1 cellular context compared by ENCODE assay signal in genomic region chr1:31955917-31956736, GRCh38.
TF ChIP-seq lines count a peak whose summit lies in the region.

No MANE protein-coding gene starts in this region.

TF ChIP-seq in K562, 482 proteins besides CTCF, POLR2A, EP300 and RAD21 (continued from another document and continues in another):
- TF ChIP-seq GTF2B (IDR thresholded peaks at IDR 0.05; ENCODE audit: extremely low read depth, insufficient read length), result no peak
- TF ChIP-seq HNRNPL (IDR thresholded peaks at IDR 0.05; ENCODE audit: low read depth, low read length), result no peak
- TF ChIP-seq, protein P1, sequence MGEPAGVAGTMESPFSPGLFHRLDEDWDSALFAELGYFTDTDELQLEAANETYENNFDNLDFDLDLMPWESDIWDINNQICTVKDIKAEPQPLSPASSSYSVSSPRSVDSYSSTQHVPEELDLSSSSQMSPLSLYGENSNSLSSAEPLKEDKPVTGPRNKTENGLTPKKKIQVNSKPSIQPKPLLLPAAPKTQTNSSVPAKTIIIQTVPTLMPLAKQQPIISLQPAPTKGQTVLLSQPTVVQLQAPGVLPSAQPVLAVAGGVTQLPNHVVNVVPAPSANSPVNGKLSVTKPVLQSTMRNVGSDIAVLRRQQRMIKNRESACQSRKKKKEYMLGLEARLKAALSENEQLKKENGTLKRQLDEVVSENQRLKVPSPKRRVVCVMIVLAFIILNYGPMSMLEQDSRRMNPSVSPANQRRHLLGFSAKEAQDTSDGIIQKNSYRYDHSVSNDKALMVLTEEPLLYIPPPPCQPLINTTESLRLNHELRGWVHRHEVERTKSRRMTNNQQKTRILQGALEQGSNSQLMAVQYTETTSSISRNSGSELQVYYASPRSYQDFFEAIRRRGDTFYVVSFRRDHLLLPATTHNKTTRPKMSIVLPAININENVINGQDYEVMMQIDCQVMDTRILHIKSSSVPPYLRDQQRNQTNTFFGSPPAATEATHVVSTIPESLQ (CRISPR knock-in tag; IDR thresholded peaks at IDR 0.05), result peak; percentile 74; the same call in 1 of the 2 replicates
- TF ChIP-seq ZFP91 (CRISPR knock-in tag; IDR thresholded peaks at IDR 0.05), result no peak
- TF ChIP-seq TAF1 (IDR thresholded peaks at IDR 0.05; ENCODE audit: control insufficient read depth, extremely low read depth, insufficient read depth, low read length, severe bottlenecking), result peak; percentile 66
- no peak for TF ChIP-seq RBM15 (IDR thresholded peaks at IDR 0.05; ENCODE audit: insufficient read depth, low read length)
- peak; percentile 33; the same call in 1 of the 2 replicates for TF ChIP-seq ELF4 (CRISPR knock-in tag; IDR thresholded peaks at IDR 0.05)
- peak; percentile 46 for TF ChIP-seq SMAD1 (IDR thresholded peaks at IDR 0.05; ENCODE audit: low read depth, low read length, partially characterized antibody)
- TF ChIP-seq U2AF2 (optimal IDR thresholded peaks at IDR 0.05; ENCODE audit: low read depth, low read length), result no peak
- TF ChIP-seq RAD51 (IDR thresholded peaks at IDR 0.05; ENCODE audit: borderline replicate concordance, low read depth), result no peak
- TF ChIP-seq, protein P2, sequence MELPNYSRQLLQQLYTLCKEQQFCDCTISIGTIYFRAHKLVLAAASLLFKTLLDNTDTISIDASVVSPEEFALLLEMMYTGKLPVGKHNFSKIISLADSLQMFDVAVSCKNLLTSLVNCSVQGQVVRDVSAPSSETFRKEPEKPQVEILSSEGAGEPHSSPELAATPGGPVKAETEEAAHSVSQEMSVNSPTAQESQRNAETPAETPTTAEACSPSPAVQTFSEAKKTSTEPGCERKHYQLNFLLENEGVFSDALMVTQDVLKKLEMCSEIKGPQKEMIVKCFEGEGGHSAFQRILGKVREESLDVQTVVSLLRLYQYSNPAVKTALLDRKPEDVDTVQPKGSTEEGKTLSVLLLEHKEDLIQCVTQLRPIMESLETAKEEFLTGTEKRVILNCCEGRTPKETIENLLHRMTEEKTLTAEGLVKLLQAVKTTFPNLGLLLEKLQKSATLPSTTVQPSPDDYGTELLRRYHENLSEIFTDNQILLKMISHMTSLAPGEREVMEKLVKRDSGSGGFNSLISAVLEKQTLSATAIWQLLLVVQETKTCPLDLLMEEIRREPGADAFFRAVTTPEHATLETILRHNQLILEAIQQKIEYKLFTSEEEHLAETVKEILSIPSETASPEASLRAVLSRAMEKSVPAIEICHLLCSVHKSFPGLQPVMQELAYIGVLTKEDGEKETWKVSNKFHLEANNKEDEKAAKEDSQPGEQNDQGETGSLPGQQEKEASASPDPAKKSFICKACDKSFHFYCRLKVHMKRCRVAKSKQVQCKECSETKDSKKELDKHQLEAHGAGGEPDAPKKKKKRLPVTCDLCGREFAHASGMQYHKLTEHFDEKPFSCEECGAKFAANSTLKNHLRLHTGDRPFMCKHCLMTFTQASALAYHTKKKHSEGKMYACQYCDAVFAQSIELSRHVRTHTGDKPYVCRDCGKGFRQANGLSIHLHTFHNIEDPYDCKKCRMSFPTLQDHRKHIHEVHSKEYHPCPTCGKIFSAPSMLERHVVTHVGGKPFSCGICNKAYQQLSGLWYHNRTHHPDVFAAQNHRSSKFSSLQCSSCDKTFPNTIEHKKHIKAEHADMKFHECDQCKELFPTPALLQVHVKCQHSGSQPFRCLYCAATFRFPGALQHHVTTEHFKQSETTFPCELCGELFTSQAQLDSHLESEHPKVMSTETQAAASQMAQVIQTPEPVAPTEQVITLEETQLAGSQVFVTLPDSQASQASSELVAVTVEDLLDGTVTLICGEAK (IDR thresholded peaks at IDR 0.05), result peak; percentile 65
- TF ChIP-seq, protein P2 (CRISPR knock-in tag; IDR thresholded peaks at IDR 0.05), result no peak
- TF ChIP-seq, protein P3, sequence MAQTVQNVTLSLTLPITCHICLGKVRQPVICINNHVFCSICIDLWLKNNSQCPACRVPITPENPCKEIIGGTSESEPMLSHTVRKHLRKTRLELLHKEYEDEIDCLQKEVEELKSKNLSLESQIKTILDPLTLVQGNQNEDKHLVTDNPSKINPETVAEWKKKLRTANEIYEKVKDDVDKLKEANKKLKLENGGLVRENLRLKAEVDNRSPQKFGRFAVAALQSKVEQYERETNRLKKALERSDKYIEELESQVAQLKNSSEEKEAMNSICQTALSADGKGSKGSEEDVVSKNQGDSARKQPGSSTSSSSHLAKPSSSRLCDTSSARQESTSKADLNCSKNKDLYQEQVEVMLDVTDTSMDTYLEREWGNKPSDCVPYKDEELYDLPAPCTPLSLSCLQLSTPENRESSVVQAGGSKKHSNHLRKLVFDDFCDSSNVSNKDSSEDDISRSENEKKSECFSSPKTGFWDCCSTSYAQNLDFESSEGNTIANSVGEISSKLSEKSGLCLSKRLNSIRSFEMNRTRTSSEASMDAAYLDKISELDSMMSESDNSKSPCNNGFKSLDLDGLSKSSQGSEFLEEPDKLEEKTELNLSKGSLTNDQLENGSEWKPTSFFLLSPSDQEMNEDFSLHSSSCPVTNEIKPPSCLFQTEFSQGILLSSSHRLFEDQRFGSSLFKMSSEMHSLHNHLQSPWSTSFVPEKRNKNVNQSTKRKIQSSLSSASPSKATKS (CRISPR knock-in tag; IDR thresholded peaks at IDR 0.05), result no peak
- TF ChIP-seq MXD1 (CRISPR knock-in tag; IDR thresholded peaks at IDR 0.05; ENCODE audit: borderline replicate concordance, poor library complexity, severe bottlenecking), result no peak
- TF ChIP-seq ZNF77 (CRISPR knock-in tag; IDR thresholded peaks at IDR 0.05), result no peak
- peak; percentile 53; the same call in 1 of the 2 replicates for TF ChIP-seq TCFL5 (CRISPR knock-in tag; conservative IDR thresholded peaks at IDR 0.05)
- TF ChIP-seq DNMT1 (IDR thresholded peaks at IDR 0.05), result peak; percentile 89; the same call in 1 of the 2 replicates
- TF ChIP-seq COPS2 (conservative IDR thresholded peaks at IDR 0.05), result no peak
- TF ChIP-seq ETS1 (conservative IDR thresholded peaks at IDR 0.05; ENCODE audit: control insufficient read depth, low read depth, low read length), result 0 out of 2 replicates have a peak, but pooled peaks have one; percentile 36
- TF ChIP-seq TEAD4 (IDR thresholded peaks at IDR 0.05; ENCODE audit: low read length), result peak; percentile 71
- no peak for TF ChIP-seq TEAD4 (CRISPR knock-in tag; IDR thresholded peaks at IDR 0.05; ENCODE audit: borderline replicate concordance)
- no peak for TF ChIP-seq ZNF280B (CRISPR knock-in tag; IDR thresholded peaks at IDR 0.05)
- TF ChIP-seq THRAP3 (IDR thresholded peaks at IDR 0.05; ENCODE audit: borderline replicate concordance), result no peak; the same call in 1 of the 2 replicates
- TF ChIP-seq POLR2B (IDR thresholded peaks at IDR 0.05; ENCODE audit: low read depth, partially characterized antibody), result peak; percentile 70
- TF ChIP-seq, protein P4, sequence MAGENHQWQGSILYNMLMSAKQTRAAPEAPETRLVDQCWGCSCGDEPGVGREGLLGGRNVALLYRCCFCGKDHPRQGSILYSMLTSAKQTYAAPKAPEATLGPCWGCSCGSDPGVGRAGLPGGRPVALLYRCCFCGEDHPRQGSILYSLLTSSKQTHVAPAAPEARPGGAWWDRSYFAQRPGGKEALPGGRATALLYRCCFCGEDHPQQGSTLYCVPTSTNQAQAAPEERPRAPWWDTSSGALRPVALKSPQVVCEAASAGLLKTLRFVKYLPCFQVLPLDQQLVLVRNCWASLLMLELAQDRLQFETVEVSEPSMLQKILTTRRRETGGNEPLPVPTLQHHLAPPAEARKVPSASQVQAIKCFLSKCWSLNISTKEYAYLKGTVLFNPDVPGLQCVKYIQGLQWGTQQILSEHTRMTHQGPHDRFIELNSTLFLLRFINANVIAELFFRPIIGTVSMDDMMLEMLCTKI (IDR thresholded peaks at IDR 0.05; ENCODE audit: partially characterized antibody), result no peak
- TF ChIP-seq, protein P5, sequence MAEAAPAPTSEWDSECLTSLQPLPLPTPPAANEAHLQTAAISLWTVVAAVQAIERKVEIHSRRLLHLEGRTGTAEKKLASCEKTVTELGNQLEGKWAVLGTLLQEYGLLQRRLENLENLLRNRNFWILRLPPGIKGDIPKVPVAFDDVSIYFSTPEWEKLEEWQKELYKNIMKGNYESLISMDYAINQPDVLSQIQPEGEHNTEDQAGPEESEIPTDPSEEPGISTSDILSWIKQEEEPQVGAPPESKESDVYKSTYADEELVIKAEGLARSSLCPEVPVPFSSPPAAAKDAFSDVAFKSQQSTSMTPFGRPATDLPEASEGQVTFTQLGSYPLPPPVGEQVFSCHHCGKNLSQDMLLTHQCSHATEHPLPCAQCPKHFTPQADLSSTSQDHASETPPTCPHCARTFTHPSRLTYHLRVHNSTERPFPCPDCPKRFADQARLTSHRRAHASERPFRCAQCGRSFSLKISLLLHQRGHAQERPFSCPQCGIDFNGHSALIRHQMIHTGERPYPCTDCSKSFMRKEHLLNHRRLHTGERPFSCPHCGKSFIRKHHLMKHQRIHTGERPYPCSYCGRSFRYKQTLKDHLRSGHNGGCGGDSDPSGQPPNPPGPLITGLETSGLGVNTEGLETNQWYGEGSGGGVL (CRISPR knock-in tag; IDR thresholded peaks at IDR 0.05), result no peak
- TF ChIP-seq FOXP4 (CRISPR knock-in tag; IDR thresholded peaks at IDR 0.05; ENCODE audit: borderline replicate concordance), result no peak
